In the genomic region with DNA sequence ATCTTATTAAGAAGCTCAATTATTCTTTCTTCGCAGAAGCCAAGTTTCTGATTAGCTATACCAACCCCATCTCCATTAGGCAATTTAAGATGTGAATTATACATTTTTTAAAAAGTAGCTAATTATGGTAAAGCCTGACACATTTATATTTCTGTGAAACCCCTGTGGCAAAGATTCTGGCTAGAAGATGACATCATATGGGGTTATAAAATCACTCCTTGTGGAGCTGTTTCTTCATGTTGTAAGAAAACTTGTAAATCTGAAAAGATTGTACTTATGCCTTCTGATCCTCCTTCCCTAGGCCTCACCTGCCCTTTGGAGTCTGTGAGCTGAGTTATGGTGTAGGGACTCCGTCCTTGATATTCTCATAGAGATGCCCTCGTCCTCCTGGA, we compare ENCODE assay signal across 28 cellular contexts.
DNase-seq lines count a peak whose midpoint lies in the region; ATAC-seq, FAIRE-seq and TF ChIP-seq lines count a peak whose summit lies in the region.
"Had no signal": no experiment of that assay in that cellular context is flagged by ENCODE, and none has a peak within 500 bp of the region (broad histone marks: within the 10 kb centered on the region; RNA-seq: fewer than 3 reads in every experiment).

No MANE protein-coding gene starts in this region.

- H3K4me2 ChIP-seq in GM23338 (peak overlapping the region; percentile 36), GM12878 (ENCODE audit: control insufficient read depth, insufficient read depth) (no peak overlapping the region)

- H3K9me3 ChIP-seq in CD4-positive, alpha-beta T cell (ENCODE audit: control insufficient read depth, low read length) = no peaks in the 10 kb centered on the region
- H3K9me3 ChIP-seq in GM12878 (replicated peaks; ENCODE audit: control insufficient read depth, insufficient read depth, low read length) = no peaks in the 10 kb centered on the region; the same call in 2 of the 3 replicates
- H3K9me3 ChIP-seq: BE2C, Caco-2, upper lobe of left lung had no signal

- H3K4me1 Mint-ChIP-seq in CD4-positive, alpha-beta T cell (ENCODE audit: low read depth) = peaks cover 75% of the 10 kb centered on the region
- H3K4me1 Mint-ChIP-seq in GM23338 = peaks cover 23% of the 10 kb centered on the region
- peaks cover 91 to 92% of the 10 kb centered on the region in 2 donors for H3K4me1 Mint-ChIP-seq in natural killer cell treated with Interleukin-12 subunit alpha and Interleukin-12 subunit beta and Interleukin-15 and Interleukin-18, amount 100 ng/mL, for 72 hours (ENCODE audit: low read depth in 2 of 2)

- intact Hi-C loops in CD4-positive, alpha-beta T cell (cut with DNase I, micrococcal nuclease) = no loop called here
- intact Hi-C loops in GM12878 (cut with micrococcal nuclease; ENCODE audit: unreplicated experiment) = no loop called here

- no peaks in the 10 kb centered on the region for H3K27me3 Mint-ChIP-seq in CD4-positive, alpha-beta T cell
- H3K27me3 Mint-ChIP-seq in GM23338 (ENCODE audit: insufficient read depth, low read depth, poor library complexity) = peaks cover 3% of the 10 kb centered on the region
- no peaks in the 10 kb centered on the region for H3K27me3 Mint-ChIP-seq in natural killer cell treated with Interleukin-12 subunit alpha and Interleukin-12 subunit beta and Interleukin-15 and Interleukin-18, amount 100 ng/mL, for 72 hours
- H3K27me3 Mint-ChIP-seq: activated naive CD8-positive, alpha-beta T cell treated with anti-CD3 and anti-CD28 coated beads, Interleukin-2, amount 50 U/mL, for 24 hours; naive B cell had no signal

- SMC1A ChIA-PET in GM12878 (lab: Charles Lee; ENCODE audit: uncharacterized antibody, unreplicated experiment) = interaction anchor here (0.6 to 2.9 kb wide), 17 partner anchors 11 to 153 kb away, joined by 3 to 19 read pairs (median 3); no protein-coding TSS in a partner anchor

- TF ChIP-seq POLR2A in GM12878 (IDR thresholded peaks at IDR 0.05; ENCODE audit: low read depth, low read length) = no peak

- TF ChIP-seq RAD21 in GM12878 (IDR thresholded peaks at IDR 0.05; ENCODE audit: insufficient read depth, low read depth, low read length) = no peak

- H4K20me1 ChIP-seq in GM23338 (replicated peaks; ENCODE audit: insufficient read depth) = 0 out of 2 replicates have a peak, but pooled peaks cover 3% of the 10 kb centered on the region
- no peaks in the 10 kb centered on the region for H4K20me1 ChIP-seq in GM12878 (ENCODE audit: control insufficient read depth, insufficient read depth)

- ATAC-seq in CD4-positive, alpha-beta T cell (ENCODE audit: poor library complexity) = no peak
- ATAC-seq in GM23338 (no peak), GM12878 (peak; percentile 13; the same call in 1 of the 3 replicates), HG03175 (IDR thresholded peaks at IDR 0.05; ENCODE audit: unreplicated experiment) (no peak), HG03354 (IDR thresholded peaks at IDR 0.05; ENCODE audit: poor library complexity, severe bottlenecking, unreplicated experiment) (no peak)
- ATAC-seq in natural killer cell treated with Interleukin-12 subunit alpha and Interleukin-12 subunit beta and Interleukin-15 and Interleukin-18, amount 100 ng/mL, for 72 hours = peak; percentile 48
- ATAC-seq: activated T-cell treated with anti-CD3 and anti-CD28 coated beads, Interleukin-2, amount 50 U/mL, for 4 hours; esophagus mucosa; Right ventricle myocardium inferior had no signal

- H3K79me2 ChIP-seq in GM23338 (replicated peaks; ENCODE audit: insufficient read depth) = no peaks in the 10 kb centered on the region
- peaks cover 14% of the 10 kb centered on the region for H3K79me2 ChIP-seq in GM12878 (ENCODE audit: control insufficient read depth, insufficient read depth, low read length)

- in situ Hi-C loops in GM12878 (cut with MboI) = no loop called here

- no peak overlapping the region for H3K4me3 Mint-ChIP-seq in CD4-positive, alpha-beta T cell
- no peak overlapping the region for H3K4me3 Mint-ChIP-seq in GM23338
- peak overlapping the region; percentile 84 for H3K4me3 Mint-ChIP-seq in natural killer cell treated with Interleukin-12 subunit alpha and Interleukin-12 subunit beta and Interleukin-15 and Interleukin-18, amount 100 ng/mL, for 72 hours
- H3K4me3 Mint-ChIP-seq: activated naive CD8-positive, alpha-beta T cell treated with anti-CD3 and anti-CD28 coated beads, Interleukin-2, amount 50 U/mL, for 24 hours; activated T-cell treated with anti-CD3 and anti-CD28 coated beads, Interleukin-2, amount 50 U/mL, for 4 hours; endodermal cell had no signal

- 97% methylated on average over 3 of the region's 3 CpGs for WGBS in GM12878 (ENCODE audit: insufficient coverage, insufficient replicate concordance, low lambda C conversion rate, missing lambda C conversion rate)

- RAD21 ChIA-PET in GM12878 (lab: Charles Lee; ENCODE audit: unreplicated experiment) = interaction anchor here (0.6 to 2.2 kb wide), 14 partner anchors 11 to 153 kb away, joined by 3 to 11 read pairs (median 4); a partner anchor contains a TSS

- H3K36me3 ChIP-seq in GM23338 (ENCODE audit: insufficient read depth) = no peaks in the 10 kb centered on the region; the same call in 1 of the 2 replicates
- H3K36me3 ChIP-seq in GM12878 (ENCODE audit: control insufficient read depth in 2 of 2, insufficient read depth in 2 of 2, low read length in 1 of 2) = no peaks in the 10 kb centered on the region; a peak in 1 of 4 replicates
- H3K36me3 ChIP-seq: BE2C, upper lobe of left lung had no signal

- no peaks in the 10 kb centered on the region for H3K9me3 Mint-ChIP-seq in CD4-positive, alpha-beta T cell
- H3K9me3 Mint-ChIP-seq in GM23338 = no peaks in the 10 kb centered on the region
- H3K9me3 Mint-ChIP-seq in natural killer cell treated with Interleukin-12 subunit alpha and Interleukin-12 subunit beta and Interleukin-15 and Interleukin-18, amount 100 ng/mL, for 72 hours = peaks cover 3% of the 10 kb centered on the region
- H3K9me3 Mint-ChIP-seq: activated naive CD8-positive, alpha-beta T cell treated with anti-CD3 and anti-CD28 coated beads, Interleukin-2, amount 50 U/mL, for 24 hours; activated T-cell treated with anti-CD3 and anti-CD28 coated beads, Interleukin-2, amount 50 U/mL, for 4 hours; endodermal cell had no signal

- no TSS peak for BruUV-seq in GM12878 (replicated peaks; lab: Mats Ljungman, UMichigan)

- CTCF ChIA-PET in CD4-positive, alpha-beta T cell (lab: Charles Lee) = interaction anchor here (0.8 to 1.2 kb wide), 3 partner anchors 12 to 153 kb away, joined by 3 read pairs; no protein-coding TSS in a partner anchor
- CTCF ChIA-PET in GM12878 (lab: Yijun Ruan, JAX) = interaction anchor here (0.8 to 2.5 kb wide), 8 partner anchors 9 to 153 kb away, joined by 3 to 9 read pairs (median 4); no protein-coding TSS in a partner anchor

- 0 out of 2 replicates have a peak, but pooled peaks cover 11% of the 10 kb centered on the region for H3K9me2 ChIP-seq in GM23338 (ENCODE audit: insufficient read depth)

- no peak overlapping the region for H3K27ac ChIP-seq in CD4-positive, alpha-beta T cell (ENCODE audit: low read depth, low read length)
- H3K27ac ChIP-seq in GM23338 (ENCODE audit: low read depth) (peak overlapping the region; percentile 10; the same call in 1 of the 2 replicates), GM12878 (ENCODE audit: control insufficient read depth, insufficient read depth) (no peak overlapping the region)
- H3K27ac ChIP-seq: upper lobe of left lung had no signal

- no peak for TF ChIP-seq CTCF in CD4-positive, alpha-beta T cell (IDR thresholded peaks at IDR 0.05)
- TF ChIP-seq CTCF in GM23338 (conservative IDR thresholded peaks at IDR 0.05; ENCODE audit: low read depth in 2 of 2) (no peak), GM12878 (IDR thresholded peaks at IDR 0.05 in 2 of 3, conservative IDR thresholded peaks at IDR 0.05 in 1 of 3; ENCODE audit: control insufficient read depth in 2 of 3, extremely low read depth in 1 of 3, insufficient read depth in 1 of 3, low read depth in 3 of 3, low read length in 3 of 3) (no peak)

- H3K27ac Mint-ChIP-seq in CD4-positive, alpha-beta T cell = peak overlapping the region; percentile 50
- no peak overlapping the region for H3K27ac Mint-ChIP-seq in GM23338
- peak overlapping the region; percentile 92 to 94 for H3K27ac Mint-ChIP-seq in natural killer cell treated with Interleukin-12 subunit alpha and Interleukin-12 subunit beta and Interleukin-15 and Interleukin-18, amount 100 ng/mL, for 72 hours
- H3K27ac Mint-ChIP-seq: endodermal cell had no signal

- H3K27me3 ChIP-seq in CD4-positive, alpha-beta T cell (ENCODE audit: control insufficient read depth, insufficient read depth, low read length) = no peaks in the 10 kb centered on the region
- H3K27me3 ChIP-seq in GM23338 (ENCODE audit: insufficient read depth) (no peaks in the 10 kb centered on the region), GM12878 (replicated peaks in 1 of 2; ENCODE audit: control insufficient read depth in 2 of 2, insufficient read depth in 2 of 2, low read length in 1 of 2) (no peaks in the 10 kb centered on the region)
- H3K27me3 ChIP-seq: BE2C, upper lobe of left lung had no signal

- H2AFZ ChIP-seq in GM23338 (no peak overlapping the region), GM12878 (ENCODE audit: control insufficient read depth, low read depth, low read length) (no peak overlapping the region)

- TF ChIP-seq EP300 in GM12878 (IDR thresholded peaks at IDR 0.05; ENCODE audit: borderline replicate concordance in 1 of 2, control insufficient read depth in 1 of 2, low read depth in 2 of 2, low read length in 2 of 2) = no peak

- H3K4me1 ChIP-seq in GM23338 (ENCODE audit: insufficient read depth) (peaks cover 21% of the 10 kb centered on the region), GM12878 (ENCODE audit: control insufficient read depth, insufficient read depth, low read length) (peaks cover 9% of the 10 kb centered on the region; the same call in 1 of the 2 replicates)
- H3K4me1 ChIP-seq: Caco-2 had no signal

- no peak overlapping the region for H3K9ac ChIP-seq in GM12878 (ENCODE audit: control insufficient read depth, insufficient read depth, low read length)

- H3K4me3 ChIP-seq in GM23338 (no peak overlapping the region), GM12878 (no peak overlapping the region)
- H3K4me3 ChIP-seq: upper lobe of left lung had no signal

- no peaks in the 10 kb centered on the region for H3F3A ChIP-seq in GM23338 (replicated peaks; ENCODE audit: low read depth)

- H3K36me3 Mint-ChIP-seq in CD4-positive, alpha-beta T cell (ENCODE audit: low read depth) = peaks cover 11% of the 10 kb centered on the region
- no peaks in the 10 kb centered on the region for H3K36me3 Mint-ChIP-seq in GM23338 (ENCODE audit: low read depth)
- H3K36me3 Mint-ChIP-seq in natural killer cell treated with Interleukin-12 subunit alpha and Interleukin-12 subunit beta and Interleukin-15 and Interleukin-18, amount 100 ng/mL, for 72 hours = peaks cover 23% of the 10 kb centered on the region

- no peak for FAIRE-seq in GM12878 (lab: Jason Lieb, UNC)
- FAIRE-seq: kidney had no signal

- DNase-seq in CD4-positive, alpha-beta T cell = no peak
- no peak for DNase-seq in GM23338 (ENCODE audit: low spot score)
- no peak for DNase-seq in GM12878 (ENCODE audit: low read depth, low spot score)
- DNase-seq in natural killer cell treated with Interleukin-12 subunit alpha and Interleukin-12 subunit beta and Interleukin-15 and Interleukin-18, amount 100 ng/mL, for 72 hours (ENCODE audit: low spot score) = no peak
- no peak for DNase-seq in epidermal melanocyte (ENCODE audit: insufficient read length, low spot score)
- DNase-seq in cerebellar cortex (ENCODE audit: low spot score) = no peak
- DNase-seq: activated CD4-positive, alpha-beta T cell treated with anti-CD3 and anti-CD28 coated beads for 48 hours; activated naive CD4-positive, alpha-beta T cell; activated naive CD8-positive, alpha-beta T cell treated with anti-CD3 and anti-CD28 coated beads, Interleukin-2, amount 50 U/mL, for 24 hours; activated T-cell treated with anti-CD3 and anti-CD28 coated beads, Interleukin-2, amount 50 U/mL, for 4 hours; BE2C; Caco-2; caudate nucleus; endodermal cell; kidney; midbrain; naive B cell; NCI-H1436 treated with DMSO at 0.1 percent for 48 hours; NCI-H2081 treated with DMSO at 0.1 percent for 48 hours; NCI-H226; NCI-H526 treated with DMSO at 0.1 percent for 48 hours; occipital lobe; stimulated activated naive CD4-positive, alpha-beta T cell; upper lobe of left lung had no signal

- POLR2A ChIA-PET in CD4-positive, alpha-beta T cell (lab: Charles Lee) = interaction anchor here (1.0 kb wide), 1 partner anchor 77 kb away, joined by 3 read pairs; no protein-coding TSS in a partner anchor
- POLR2A ChIA-PET in GM12878 (lab: Charles Lee) = interaction anchor here (0.6 to 1.4 kb wide), 3 partner anchors 15 to 62 kb away, joined by 3 to 5 read pairs (median 3); no protein-coding TSS in a partner anchor

Comparison
In these comparisons a context has a peak if more than half of its experiments do, and no peak if none do; other contexts are left out.
1. ATAC-seq: peak in GM12878 (single experiment) and natural killer cell treated with Interleukin-12 subunit alpha and Interleukin-12 subunit beta and Interleukin-15 and Interleukin-18, amount 100 ng/mL, for 72 hours (2 of 2); none in CD4-positive, alpha-beta T cell (single experiment), GM23338 (single experiment), HG03175 (single experiment) and HG03354 (single experiment).